8 cellular contexts compared by ENCODE assay signal in the genomic region with DNA sequence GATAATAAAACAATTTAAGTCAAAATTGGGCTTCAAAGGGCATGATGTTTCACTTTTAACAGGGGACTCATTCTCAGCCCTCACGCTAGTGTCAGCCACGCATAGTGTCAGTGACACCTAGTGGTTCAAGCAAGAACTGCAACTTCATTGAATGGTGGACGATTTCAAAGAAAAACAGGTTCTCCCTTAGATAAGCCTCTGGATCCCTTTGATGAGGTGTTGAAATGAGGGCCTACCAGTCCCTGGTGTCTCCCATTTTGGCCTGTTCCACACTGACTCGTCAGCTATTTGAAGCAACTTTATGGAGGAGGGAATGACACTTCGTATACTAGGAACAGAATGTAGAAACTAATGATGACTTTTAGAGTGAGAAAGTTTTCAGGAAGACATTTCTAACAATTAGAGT. TPM values are rescaled to one million over a fixed set of nuclear protein-coding genes. Genes with fewer than 3 reads are reported as not detected.
DNase-seq lines count a peak whose midpoint lies in the region; ATAC-seq and TF ChIP-seq lines count a peak whose summit lies in the region.

No MANE protein-coding gene starts in this region.

- H3K36me3 Mint-ChIP-seq in stimulated activated naive B cell treated with anti-CD40 and anti-IgM and Interleukin-4, amounts not matched to agents 10 μg/mL and 1 μg/mL and 100 μg/mL, for 72 hours, result no peaks in the 10 kb centered on the region

- dilution Hi-C loops in mammary epithelial cell (cut with HindIII; ENCODE audit: low sequenced_read_pairs), result loop anchor here (25.0 kb wide), 1 partner anchor 309 kb away; no protein-coding TSS in a partner anchor

- H3K9me3 Mint-ChIP-seq in stimulated activated naive B cell treated with anti-CD40 and anti-IgM and Interleukin-4, amounts not matched to agents 10 μg/mL and 1 μg/mL and 100 μg/mL, for 72 hours, result no peaks in the 10 kb centered on the region

- no peak overlapping the region for H3K4me3 Mint-ChIP-seq in stimulated activated naive B cell treated with anti-CD40 and anti-IgM and Interleukin-4, amounts not matched to agents 10 μg/mL and 1 μg/mL and 100 μg/mL, for 72 hours

- H3K9ac ChIP-seq in mammary epithelial cell (ENCODE audit: insufficient read depth, low read length), result no peak overlapping the region

- H2AFZ ChIP-seq in mammary epithelial cell (ENCODE audit: low read depth, low read length), result no peak overlapping the region

- no peaks in the 10 kb centered on the region for H3K79me2 ChIP-seq in mammary epithelial cell (ENCODE audit: insufficient read depth, low read length)

- no peak overlapping the region for H3K27ac ChIP-seq in mammary epithelial cell (ENCODE audit: insufficient read depth, low read depth, low read length)

- H3K9me3 ChIP-seq in mammary epithelial cell (replicated peaks; ENCODE audit: insufficient read depth, low read length), result no peaks in the 10 kb centered on the region

- H4K20me1 ChIP-seq in mammary epithelial cell (ENCODE audit: insufficient read depth, low read length), result no peaks in the 10 kb centered on the region

- 16% methylated on average over 5 of the region's 5 CpGs for WGBS in mammary epithelial cell (ENCODE audit: low coverage, missing lambda C conversion rate)

- BruUV-seq in mammary epithelial cell (replicated peaks; lab: Mats Ljungman, UMichigan), result no TSS peak

- peak; percentile 53 for DNase-seq in NCI-H2227 (lab: John Stamatoyannopoulos, UW; ENCODE audit: unreplicated experiment)
- no peak for DNase-seq in NCI-H2227 treated with DMSO at 0.1 percent for 48 hours (lab: John Stamatoyannopoulos, UW)
- DNase-seq in SHP77 treated with DMSO at 0.1 percent for 48 hours (lab: John Stamatoyannopoulos, UW), result peak; percentile 42
- DNase-seq in mammary epithelial cell, result peak; percentile 32
- peak; percentile 29 for DNase-seq in kidney glomerular epithelial cell (lab: John Stamatoyannopoulos, UW)
- DNase-seq in stimulated activated naive B cell treated with anti-CD40 and anti-IgM and Interleukin-4, amounts not matched to agents 10 μg/mL and 1 μg/mL and 100 μg/mL, for 72 hours, result peak; percentile 48

- H3K27ac Mint-ChIP-seq in stimulated activated naive B cell treated with anti-CD40 and anti-IgM and Interleukin-4, amounts not matched to agents 10 μg/mL and 1 μg/mL and 100 μg/mL, for 72 hours, result no peak overlapping the region

- H3K4me2 ChIP-seq in mammary epithelial cell (ENCODE audit: insufficient read depth, low read depth, low read length), result no peak overlapping the region

- CTCF ChIA-PET in mammary epithelial cell (lab: Charles Lee; ENCODE audit: low non-redundant PET), result no interaction called here

- intact Hi-C loops in mammary epithelial cell (cut with micrococcal nuclease), result loop anchor here (5.0 kb wide), 1 partner anchor 451 kb away; no protein-coding TSS in a partner anchor

- H3K4me1 ChIP-seq in mammary epithelial cell (ENCODE audit: insufficient read depth, low read length), result no peaks in the 10 kb centered on the region

- no peaks in the 10 kb centered on the region for H3K27me3 ChIP-seq in mammary epithelial cell (ENCODE audit: insufficient read depth, low read length)

- H3K36me3 ChIP-seq in mammary epithelial cell (ENCODE audit: insufficient read depth, low read length), result no peaks in the 10 kb centered on the region

- ATAC-seq in HG03520 (IDR thresholded peaks at IDR 0.05; ENCODE audit: unreplicated experiment) (peak; percentile 57), HG03432 (IDR thresholded peaks at IDR 0.05; ENCODE audit: unreplicated experiment) (no peak)
- ATAC-seq in stimulated activated naive B cell treated with anti-CD40 and anti-IgM and Interleukin-4, amounts not matched to agents 10 μg/mL and 1 μg/mL and 100 μg/mL, for 72 hours (replicated peaks), result peak; percentile 79 to 89

- in situ Hi-C loops in mammary epithelial cell (cut with MboI; ENCODE audit: low sequenced_read_pairs in 2 of 2), result loop anchor here in 1 of 2 donors (10.0 kb wide), 2 partner anchors 121 to 301 kb away; no protein-coding TSS in a partner anchor

- TF ChIP-seq CTCF in mammary epithelial cell (conservative IDR thresholded peaks at IDR 0.05 in 1 of 2, IDR thresholded peaks at IDR 0.05 in 1 of 2; ENCODE audit: extremely low read depth in 1 of 2, insufficient read depth in 1 of 2, low read depth in 1 of 2, low read length in 2 of 2), result peak; percentile 87 to 89

- peaks cover 18 to 20% of the 10 kb centered on the region in 2 donors for H3K4me1 Mint-ChIP-seq in stimulated activated naive B cell treated with anti-CD40 and anti-IgM and Interleukin-4, amounts not matched to agents 10 μg/mL and 1 μg/mL and 100 μg/mL, for 72 hours

- peaks cover 4 to 29% of the 10 kb centered on the region in 2 donors for H3K27me3 Mint-ChIP-seq in stimulated activated naive B cell treated with anti-CD40 and anti-IgM and Interleukin-4, amounts not matched to agents 10 μg/mL and 1 μg/mL and 100 μg/mL, for 72 hours

- H3K4me3 ChIP-seq in mammary epithelial cell (replicated peaks in 1 of 3; ENCODE audit: insufficient read depth in 1 of 3, low read depth in 2 of 3, low read length in 3 of 3), result no peak overlapping the region

RNA-seq across cellular contexts. Expression of gene FCRL5, which starts 56.2 kb away (rescaled TPM):
- total RNA-seq in mammary epithelial cell, result not detected
- not detected for polyA plus RNA-seq in mammary epithelial cell
- not detected for polyA minus RNA-seq in mammary epithelial cell
